In genomic region chr6:15521516-15521915, GRCh38 we compare ENCODE assay signal across 10 cellular contexts.
A peak's percentile ranks its signal among the peaks of the same experiment; 100 is the strongest.
DNase-seq lines count a peak whose midpoint lies in the region; ATAC-seq lines count a peak whose summit lies in the region.
"Had no signal": no experiment of that assay in that cellular context is flagged by ENCODE, and none has a peak within 500 bp of the region (broad histone marks: within the 10 kb centered on the region; RNA-seq: fewer than 3 reads in every experiment).

No MANE protein-coding gene starts in this region.

- no peaks in the 10 kb centered on the region for H3K27me3 ChIP-seq in skeletal muscle tissue (ENCODE audit: control insufficient read depth in 3 of 3, insufficient read depth in 3 of 3, low read length in 3 of 3)

- ATAC-seq in GM18909 (IDR thresholded peaks at IDR 0.05; ENCODE audit: poor library complexity, unreplicated experiment) (no peak), GM18517 (IDR thresholded peaks at IDR 0.05; ENCODE audit: unreplicated experiment) (no peak)

- peak overlapping the region; percentile 31 for H3K27ac Mint-ChIP-seq in T-helper 2 cell treated with Interferon-gamma antibody and Interleukin-4, amounts not matched to agents 5 μg/mL and 100 μg/mL, for 36 hours

- H3K9me3 ChIP-seq in SK-N-MC (ENCODE audit: low read depth, low read length) (no peaks in the 10 kb centered on the region), skeletal muscle tissue (ENCODE audit: control insufficient read depth in 3 of 3, low read length in 3 of 3) (no peaks in the 10 kb centered on the region)

- H3K9me3 Mint-ChIP-seq in T-helper 2 cell treated with Interferon-gamma antibody and Interleukin-4, amounts not matched to agents 5 μg/mL and 100 μg/mL, for 36 hours = no peaks in the 10 kb centered on the region

- H3K4me1 Mint-ChIP-seq in T-helper 2 cell treated with Interferon-gamma antibody and Interleukin-4, amounts not matched to agents 5 μg/mL and 100 μg/mL, for 36 hours (ENCODE audit: low read depth) = peaks cover 6% of the 10 kb centered on the region

- peaks cover 15 to 43% (median 33%) of the 10 kb centered on the region in 3 donors for H3K4me1 ChIP-seq in skeletal muscle tissue (ENCODE audit: control insufficient read depth in 3 of 3, insufficient read depth in 3 of 3, low read length in 3 of 3)

- no peak overlapping the region for H3K4me3 Mint-ChIP-seq in T-helper 2 cell treated with Interferon-gamma antibody and Interleukin-4, amounts not matched to agents 5 μg/mL and 100 μg/mL, for 36 hours

- H3K4me3 ChIP-seq in SK-N-MC (no peak overlapping the region), skeletal muscle tissue (ENCODE audit: low read length in 3 of 3) (no peak overlapping the region)

- H3K9ac ChIP-seq in SK-N-MC (ENCODE audit: insufficient read length) (no peak overlapping the region), skeletal muscle tissue (ENCODE audit: low read depth in 1 of 3, low read length in 3 of 3) (no peak overlapping the region)

- no peaks in the 10 kb centered on the region for H3K27me3 Mint-ChIP-seq in T-helper 2 cell treated with Interferon-gamma antibody and Interleukin-4, amounts not matched to agents 5 μg/mL and 100 μg/mL, for 36 hours (ENCODE audit: low read depth)

- H3K36me3 ChIP-seq in SK-N-MC (ENCODE audit: insufficient read depth, low read length) (peaks cover 96% of the 10 kb centered on the region), skeletal muscle tissue (ENCODE audit: control insufficient read depth in 3 of 3, insufficient read depth in 3 of 3, low read length in 3 of 3) (peaks cover 36 to 47% (median 39%) of the 10 kb centered on the region in 3 donors)

- DNase-seq in T-helper 2 cell treated with Interferon-gamma antibody and Interleukin-4, amounts not matched to agents 5 μg/mL and 100 μg/mL, for 36 hours (ENCODE audit: low spot score) = no peak
- no peak for DNase-seq in T-helper 2 cell
- no peak for DNase-seq in SK-N-MC (ENCODE audit: low read depth, low spot score)
- peak; percentile 40 for DNase-seq in fibroblast of gingiva (ENCODE audit: low read depth)
- no peak for DNase-seq in A172 (ENCODE audit: low spot score)
- DNase-seq: NCI-H1105 had no signal

- H3K27ac ChIP-seq in SK-N-MC (peak overlapping the region; percentile 20; the same call in 1 of the 2 replicates), skeletal muscle tissue (ENCODE audit: low read depth, low read length) (peak overlapping the region; percentile 13)
- H3K27ac ChIP-seq: 22Rv1 had no signal

- peaks cover 69% of the 10 kb centered on the region for H3K36me3 Mint-ChIP-seq in T-helper 2 cell treated with Interferon-gamma antibody and Interleukin-4, amounts not matched to agents 5 μg/mL and 100 μg/mL, for 36 hours (ENCODE audit: low read depth)
